In genomic region chr11:102390667-102391449, GRCh38 we compare ENCODE assay signal across 8 cellular contexts. TPM values are rescaled to one million over a fixed set of nuclear protein-coding genes. Genes with fewer than 3 reads are reported as not detected.
A peak's percentile ranks its signal among the peaks of the same experiment; 100 is the strongest.
DNase-seq lines count a peak whose midpoint lies in the region; ATAC-seq, FAIRE-seq and TF ChIP-seq lines count a peak whose summit lies in the region.

No MANE protein-coding gene starts in this region.

- H3K4me3 Mint-ChIP-seq in MCF 10A (ENCODE audit: unreplicated experiment): no peak overlapping the region

- H3K36me3 Mint-ChIP-seq in MCF 10A (ENCODE audit: insufficient read depth, unreplicated experiment): peaks cover 78% of the 10 kb centered on the region

- ATAC-seq in HG02798 (IDR thresholded peaks at IDR 0.05; ENCODE audit: poor library complexity, unreplicated experiment): peak; percentile 92

- no peak overlapping the region for H3K27ac ChIP-seq in 22Rv1

- no peaks in the 10 kb centered on the region for H3K27me3 Mint-ChIP-seq in MCF 10A (ENCODE audit: insufficient read depth, unreplicated experiment)

- H3K4me1 Mint-ChIP-seq in MCF 10A (ENCODE audit: insufficient read depth, unreplicated experiment): peaks cover 5% of the 10 kb centered on the region

- CTCF ChIA-PET in MCF 10A (lab: Yijun Ruan, JAX): interaction anchor here (0.5 to 10.3 kb wide), 50 partner anchors 10 to 1157 kb away, joined by 3 to 164 read pairs (median 5); no protein-coding TSS in a partner anchor

- peak; percentile 92 for TF ChIP-seq CTCF in 22Rv1 (IDR thresholded peaks at IDR 0.05)
- TF ChIP-seq CTCF in MCF 10A (IDR thresholded peaks at IDR 0.05; ENCODE audit: unreplicated experiment): peak; percentile 81

- TF ChIP-seq POLR2A in GM12892 (IDR thresholded peaks at IDR 0.05; ENCODE audit: low read depth, low read length): no peak

- no TSS peak for BruUV-seq in MCF 10A (replicated peaks; lab: Mats Ljungman, UMichigan)

- FAIRE-seq in GM12892 (lab: Jason Lieb, UNC): peak; percentile 89

- POLR2A ChIA-PET in MCF 10A (lab: Yijun Ruan, JAX): interaction anchor here (0.6 to 1.7 kb wide), 7 partner anchors 9 to 276 kb away, joined by 3 to 9 read pairs (median 4); no protein-coding TSS in a partner anchor

- no peaks in the 10 kb centered on the region for H3K9me3 Mint-ChIP-seq in MCF 10A (ENCODE audit: unreplicated experiment)

- peak; percentile 28 for DNase-seq in GM12892 (ENCODE audit: insufficient read length)
- DNase-seq in NCI-H1417 (lab: John Stamatoyannopoulos, UW): peak; percentile 49 to 81 (median 60)
- peak; percentile 35 for DNase-seq in T-helper 9 cell
- DNase-seq in MCF 10A (ENCODE audit: unreplicated experiment): peak; percentile 71
- peak; percentile 84 for DNase-seq in iPS-NIHi7 (ENCODE audit: extremely low spot score)
- DNase-seq in stimulated activated CD4-positive, alpha-beta T cell treated with anti-CD3 and anti-CD28 coated beads, Interleukin-1b, Interleukin-23, amount 100 ng/mL, for 4 hours (ENCODE audit: low read depth in 2 of 2): peak; percentile 28 to 29

- peak overlapping the region; percentile 62 for H3K27ac Mint-ChIP-seq in MCF 10A (ENCODE audit: low read depth, unreplicated experiment)

- intact Hi-C loops in MCF 10A (cut with micrococcal nuclease): loop anchor here (1.0 to 2.0 kb wide), 5 partner anchors 62 to 275 kb away; partner anchors contain the start of gene TMEM123

RNA-seq across cellular contexts. Expression of gene BIRC2, which starts 43.8 kb away (rescaled TPM):
- polyA plus RNA-seq in GM12892 (2012; ENCODE audit: missing spikeins): 37.2 TPM
- 46.2 and 50.0 TPM in 2 replicates for total RNA-seq in MCF 10A (2022)

Comparison
In these comparisons a context has a peak if more than half of its experiments do, and no peak if none do; other contexts are left out.
1. DNase-seq: peak in every context shown above with its lines; median percentile 84 in iPS-NIHi7; 71 in MCF 10A; 60 in NCI-H1417; 35 in T-helper 9 cell; 28 in stimulated activated CD4-positive, alpha-beta T cell treated with anti-CD3 and anti-CD28 coated beads, Interleukin-1b, Interleukin-23, amount 100 ng/mL, for 4 hours; 28 in GM12892.